In genomic region chr17:77455878-77456234, GRCh38 we compare ENCODE assay signal across 12 cellular contexts.
DNase-seq lines count a peak whose midpoint lies in the region; ATAC-seq and TF ChIP-seq lines count a peak whose summit lies in the region.
"Had no signal": no experiment of that assay in that cellular context is flagged by ENCODE, and none has a peak within 500 bp of the region (broad histone marks: within the 10 kb centered on the region; RNA-seq: fewer than 3 reads in every experiment).

No MANE protein-coding gene starts in this region.

- DNase-seq in activated CD4-positive, alpha-beta T cell treated with anti-CD3 and anti-CD28 coated beads, Interleukin-2, amount 10 ng/mL, durations not matched to agents 24 days and 14 days: no peak
- no peak for DNase-seq in activated CD4-positive, alpha-beta T cell treated with anti-CD3 and anti-CD28 coated beads for 48 hours
- DNase-seq in esophagus squamous epithelium (lab: John Stamatoyannopoulos, UW): no peak
- peak; percentile 28 for DNase-seq in stimulated activated CD8-positive, alpha-beta memory T cell treated with anti-CD3 and anti-CD28 coated beads, Interleukin-4, amount 100 ng/mL, for 48 hours
- no peak for DNase-seq in PC-3
- no peak for DNase-seq in NCI-H526 (lab: John Stamatoyannopoulos, UW)
- DNase-seq: activated CD4-positive, CD25-positive, alpha-beta regulatory T cell treated with anti-CD3 and anti-CD28 coated beads, Interleukin-2, amount 50 U/mL, for 72 hours; EL; kidney; NCI-H2107 had no signal

- POLR2A ChIA-PET in PC-3 (lab: Charles Lee; ENCODE audit: unreplicated experiment): no interaction called here

- H3K27ac Mint-ChIP-seq in activated CD4-positive, alpha-beta T cell treated with anti-CD3 and anti-CD28 coated beads, Interleukin-2, amount 10 ng/mL, durations not matched to agents 24 days and 14 days: peak overlapping the region; percentile 96

- H3K9me3 ChIP-seq in esophagus squamous epithelium: no peaks in the 10 kb centered on the region
- H3K9me3 ChIP-seq in PC-3 (ENCODE audit: low read length): no peaks in the 10 kb centered on the region

- no peaks in the 10 kb centered on the region for H3K9me2 ChIP-seq in PC-3 (replicated peaks; ENCODE audit: low read length)

- no peaks in the 10 kb centered on the region for H3K27me3 ChIP-seq in esophagus squamous epithelium
- no peaks in the 10 kb centered on the region for H3K27me3 ChIP-seq in PC-3 (ENCODE audit: low read length)

- TF ChIP-seq CTCF in VCaP (conservative IDR thresholded peaks at IDR 0.05): no peak
- TF ChIP-seq CTCF in esophagus squamous epithelium (IDR thresholded peaks at IDR 0.05): no peak
- TF ChIP-seq CTCF in PC-3 (conservative IDR thresholded peaks at IDR 0.05; ENCODE audit: low read depth, low read length): no peak

- no TSS peak for BruUV-seq in PC-3 (replicated peaks; lab: Mats Ljungman, UMichigan)

- peak overlapping the region; percentile 97 for H3K4me3 Mint-ChIP-seq in activated CD4-positive, alpha-beta T cell treated with anti-CD3 and anti-CD28 coated beads, Interleukin-2, amount 10 ng/mL, durations not matched to agents 24 days and 14 days

- H3K4me3 ChIP-seq in esophagus squamous epithelium (peak overlapping the region in 2 of 4 donors; percentile 58 to 67), PC-3 (ENCODE audit: low read length) (no peak overlapping the region)

- ATAC-seq in HG03175 (IDR thresholded peaks at IDR 0.05; ENCODE audit: unreplicated experiment) (no peak), PC-3 (no peak)

- peaks cover 44 to 100% (median 72%) of the 10 kb centered on the region in 3 donors for H3K4me1 ChIP-seq in esophagus squamous epithelium
- 0 out of 2 replicates have a peak, but pooled peaks cover under 1% of the 10 kb centered on the region for H3K4me1 ChIP-seq in PC-3 (ENCODE audit: insufficient read depth, low read length)

- H3K36me3 ChIP-seq in esophagus squamous epithelium (no peaks in the 10 kb centered on the region), PC-3 (ENCODE audit: low read depth, low read length) (0 out of 2 replicates have a peak, but pooled peaks cover 8% of the 10 kb centered on the region)

- intact Hi-C loops in activated CD4-positive, alpha-beta T cell treated with anti-CD3 and anti-CD28 coated beads, Interleukin-2, amount 10 ng/mL, durations not matched to agents 24 days and 14 days (cut with micrococcal nuclease): loop anchor here (1.0 kb wide), 1 partner anchor 11 kb away; no protein-coding TSS in a partner anchor
- intact Hi-C loops in esophagus squamous epithelium (cut with DNase I): no loop called here
- intact Hi-C loops in PC-3 (cut with micrococcal nuclease): no loop called here

- no peak overlapping the region for H3K9ac ChIP-seq in PC-3 (ENCODE audit: low read length)

- no peaks in the 10 kb centered on the region for H3F3A ChIP-seq in PC-3 (ENCODE audit: low read length, unreplicated experiment)

- no peak overlapping the region for H3K4me2 ChIP-seq in PC-3 (ENCODE audit: low read length)

- TF ChIP-seq POLR2A in esophagus squamous epithelium (IDR thresholded peaks at IDR 0.05): no peak

- CTCF ChIA-PET in PC-3 (lab: Charles Lee): no interaction called here

- H3K9me3 Mint-ChIP-seq in activated CD4-positive, alpha-beta T cell treated with anti-CD3 and anti-CD28 coated beads, Interleukin-2, amount 10 ng/mL, durations not matched to agents 24 days and 14 days: no peaks in the 10 kb centered on the region

- peaks cover 28% of the 10 kb centered on the region; the same call in 1 of the 2 replicates for H4K20me1 ChIP-seq in PC-3 (ENCODE audit: low read length)

- H3K27me3 Mint-ChIP-seq in activated CD4-positive, alpha-beta T cell treated with anti-CD3 and anti-CD28 coated beads, Interleukin-2, amount 10 ng/mL, durations not matched to agents 24 days and 14 days: no peaks in the 10 kb centered on the region

- no peak overlapping the region for H2AFZ ChIP-seq in PC-3 (ENCODE audit: low read length)

- H3K4me1 Mint-ChIP-seq in activated CD4-positive, alpha-beta T cell treated with anti-CD3 and anti-CD28 coated beads, Interleukin-2, amount 10 ng/mL, durations not matched to agents 24 days and 14 days: peaks cover 57% of the 10 kb centered on the region

- H3K79me2 ChIP-seq in PC-3 (ENCODE audit: low read length): peaks cover 83% of the 10 kb centered on the region

- H3K27ac ChIP-seq in VCaP: peak overlapping the region; percentile 97; the same call in 1 of the 2 replicates
- H3K27ac ChIP-seq in esophagus squamous epithelium: peak overlapping the region; percentile 30 to 94 (median 76)
- no peak overlapping the region for H3K27ac ChIP-seq in PC-3 (ENCODE audit: low read length)

- H3K36me3 Mint-ChIP-seq in activated CD4-positive, alpha-beta T cell treated with anti-CD3 and anti-CD28 coated beads, Interleukin-2, amount 10 ng/mL, durations not matched to agents 24 days and 14 days (ENCODE audit: low read depth): peaks cover 67% of the 10 kb centered on the region

- WGBS in esophagus squamous epithelium, 2 donors: 81 to 100% methylated on average over 2 to 3 of the region's 16 CpGs
